ENCODE assay signal across 8 cellular contexts in genomic region chr6:112252571-112253504, GRCh38. TPM values are rescaled to one million over a fixed set of nuclear protein-coding genes. Genes with fewer than 3 reads are reported as not detected.
DNase-seq lines count a peak whose midpoint lies in the region; ATAC-seq and TF ChIP-seq lines count a peak whose summit lies in the region.

No MANE protein-coding gene starts in this region.

- ATAC-seq in GM21576 (IDR thresholded peaks at IDR 0.05; ENCODE audit: unreplicated experiment), result no peak
- no peak for ATAC-seq in HG03045 (IDR thresholded peaks at IDR 0.05; ENCODE audit: unreplicated experiment)

- peak overlapping the region; percentile 41 to 66 (median 52) for H3K4me3 ChIP-seq in Peyer's patch
- peak overlapping the region; percentile 69 for H3K4me3 ChIP-seq in fibroblast of villous mesenchyme (ENCODE audit: low read depth, low read length)
- peak overlapping the region; percentile 70 for H3K4me3 ChIP-seq in parathyroid adenoma (ENCODE audit: low read depth, low read length)

- H3K36me3 Mint-ChIP-seq in Calu3 (ENCODE audit: insufficient read depth, unreplicated experiment), result peaks cover 50% of the 10 kb centered on the region

- peak overlapping the region; percentile 64 for H2AFZ ChIP-seq in parathyroid adenoma

- no peak for TF ChIP-seq POLR2A in Peyer's patch (IDR thresholded peaks at IDR 0.05)

- H3K9ac ChIP-seq in parathyroid adenoma, result no peak overlapping the region

- no peaks in the 10 kb centered on the region for H3K79me2 ChIP-seq in parathyroid adenoma

- H3K27me3 Mint-ChIP-seq in Calu3 (ENCODE audit: unreplicated experiment), result no peaks in the 10 kb centered on the region

- peaks cover 32% of the 10 kb centered on the region for H3K4me1 Mint-ChIP-seq in Calu3 (ENCODE audit: low read depth, unreplicated experiment)

- CTCF ChIA-PET in Calu3 (lab: Charles Lee), result interaction anchor here (1.1 to 2.2 kb wide), 2 partner anchors 59 to 73 kb away, joined by 3 to 6 read pairs; no protein-coding TSS in a partner anchor

- H3K9me3 Mint-ChIP-seq in Calu3 (ENCODE audit: low read depth, unreplicated experiment), result no peaks in the 10 kb centered on the region

- peak overlapping the region; percentile 98 for H3K27ac Mint-ChIP-seq in Calu3 (ENCODE audit: unreplicated experiment)

- H3K4me2 ChIP-seq in parathyroid adenoma (ENCODE audit: low read length), result peak overlapping the region; percentile 62

- no peaks in the 10 kb centered on the region for H3K4me1 ChIP-seq in Peyer's patch
- H3K4me1 ChIP-seq in parathyroid adenoma, result no peaks in the 10 kb centered on the region

- H3K27ac ChIP-seq in Peyer's patch (peak overlapping the region; percentile 66 to 87 (median 76)), parathyroid adenoma (peak overlapping the region; percentile 4)

- BruUV-seq in Calu3 (replicated peaks; lab: Mats Ljungman, UMichigan), result TSS peak; percentile 47

- TF ChIP-seq CTCF in Calu3 (IDR thresholded peaks at IDR 0.05; ENCODE audit: unreplicated experiment) (no peak), Peyer's patch (IDR thresholded peaks at IDR 0.05) (no peak), fibroblast of villous mesenchyme (IDR thresholded peaks at IDR 0.05; ENCODE audit: insufficient read depth, low read depth, low read length) (no peak), parathyroid adenoma (IDR thresholded peaks at IDR 0.05) (no peak)

- DNase-seq in Calu3 (no peak), Peyer's patch (no peak), fibroblast of villous mesenchyme (ENCODE audit: low read depth) (no peak), SW480 (ENCODE audit: low spot score) (no peak), DMS79 treated with DMSO at 0.1 percent for 48 hours (lab: John Stamatoyannopoulos, UW) (no peak)

- peak overlapping the region; percentile 88 for H3K4me3 Mint-ChIP-seq in Calu3 (ENCODE audit: low read depth, unreplicated experiment)

- H3K36me3 ChIP-seq in Peyer's patch (no peaks in the 10 kb centered on the region), parathyroid adenoma (ENCODE audit: control insufficient read depth, insufficient read depth, low read length) (no peaks in the 10 kb centered on the region)

- intact Hi-C loops in Calu3 (cut with micrococcal nuclease; ENCODE audit: unreplicated experiment), result loop anchor here (1.0 to 5.0 kb wide), 4 partner anchors 36 to 71 kb away; no protein-coding TSS in a partner anchor

- H3K27me3 ChIP-seq in Peyer's patch (no peaks in the 10 kb centered on the region), parathyroid adenoma (ENCODE audit: control insufficient read depth, insufficient read depth, low read length) (no peaks in the 10 kb centered on the region)

- H3K9me3 ChIP-seq in Peyer's patch (no peaks in the 10 kb centered on the region), parathyroid adenoma (ENCODE audit: control insufficient read depth, low read length) (no peaks in the 10 kb centered on the region)

RNA-seq across cellular contexts. Expression of gene LAMA4, which starts 1.5 kb away (rescaled TPM):
- total RNA-seq in Calu3 (2022) (85.8 and 89.9 TPM in 2 replicates), Peyer's patch (10 to 100 TPM in 3 of 4 donors, 1 to 10 TPM in 1; 10.0 to 99.0 (median 28.9) TPM), fibroblast of villous mesenchyme (197 and 481 TPM in 2 replicates)
